In genomic region chr16:75311383-75311938, GRCh38 we compare ENCODE assay signal across 31 cellular contexts.
DNase-seq lines count a peak whose midpoint lies in the region; TF ChIP-seq lines count a peak whose summit lies in the region.
"Had no signal": no experiment of that assay in that cellular context is flagged by ENCODE, and none has a peak within 500 bp of the region (broad histone marks: within the 10 kb centered on the region; RNA-seq: fewer than 3 reads in every experiment).

No MANE protein-coding gene starts in this region.

- intact Hi-C loops in CD4-positive, alpha-beta memory T cell (cut with micrococcal nuclease), result no loop called here

- no peaks in the 10 kb centered on the region for H3K9me3 Mint-ChIP-seq in CD4-positive, alpha-beta memory T cell
- H3K9me3 Mint-ChIP-seq: activated naive CD8-positive, alpha-beta T cell treated with anti-CD3 and anti-CD28 coated beads, Interleukin-2, amount 10 ng/mL, durations not matched to agents 7 days and 5 days; CD8-positive, alpha-beta memory T cell; effector memory CD8-positive, alpha-beta T cell; H9; memory B cell; neural progenitor cell; stimulated activated naive B cell treated with anti-CD40 and anti-IgM and Interleukin-4, amounts not matched to agents 10 μg/mL and 1 μg/mL and 100 μg/mL, for 72 hours; T-helper 1 cell treated with Interleukin-12 subunit alpha and Interleukin-12 subunit beta and Interleukin-4 antibody, amounts not matched to agents 30 μg/mL and 1 μg/mL, for 36 hours had no signal

- no peak overlapping the region for H3K4me3 ChIP-seq in AG10803 (ENCODE audit: low read length)
- no peak overlapping the region for H3K4me3 ChIP-seq in coronary artery
- no peak overlapping the region for H3K4me3 ChIP-seq in osteoblast (ENCODE audit: insufficient read depth, low read length)
- no peak overlapping the region for H3K4me3 ChIP-seq in CD4-positive, alpha-beta memory T cell (ENCODE audit: low read length in 2 of 2)
- H3K4me3 ChIP-seq: body of pancreas, gastrocnemius medialis, MG63, neural progenitor cell, right atrium auricular region, thyroid gland had no signal

- peaks cover 4 to 16% (median 9%) of the 10 kb centered on the region in 4 donors for H3K4me1 Mint-ChIP-seq in CD4-positive, alpha-beta memory T cell
- H3K4me1 Mint-ChIP-seq: memory B cell had no signal

- no peaks in the 10 kb centered on the region for H3K9me3 ChIP-seq in osteoblast (ENCODE audit: low read depth, low read length)
- no peaks in the 10 kb centered on the region for H3K9me3 ChIP-seq in CD4-positive, alpha-beta memory T cell (ENCODE audit: control insufficient read depth in 1 of 2, low read length in 2 of 2)
- H3K9me3 ChIP-seq: body of pancreas, gastrocnemius medialis, MG63, right atrium auricular region, thyroid gland had no signal

- no peak for TF ChIP-seq CTCF in AG10803 (conservative IDR thresholded peaks at IDR 0.05; ENCODE audit: low read length)
- TF ChIP-seq CTCF in coronary artery (IDR thresholded peaks at IDR 0.05), result no peak
- TF ChIP-seq CTCF in osteoblast (IDR thresholded peaks at IDR 0.05; ENCODE audit: extremely low read depth, low read depth, low read length), result no peak

- no peak overlapping the region for H3K27ac Mint-ChIP-seq in CD4-positive, alpha-beta memory T cell
- H3K27ac Mint-ChIP-seq: activated CD8-positive, alpha-beta T cell treated with anti-CD3 and anti-CD28 coated beads, Interleukin-2, amount 10 ng/mL, durations not matched to agents 7 days and 5 days; activated naive CD8-positive, alpha-beta T cell treated with anti-CD3 and anti-CD28 coated beads, Interleukin-2, amount 10 ng/mL, durations not matched to agents 7 days and 5 days; CD8-positive, alpha-beta memory T cell; effector memory CD8-positive, alpha-beta T cell; memory B cell; neural progenitor cell; stimulated activated naive B cell treated with anti-CD40 and anti-IgM and Interleukin-4, amounts not matched to agents 10 μg/mL and 1 μg/mL and 100 μg/mL, for 72 hours; T-helper 1 cell treated with Interleukin-12 subunit alpha and Interleukin-12 subunit beta and Interleukin-4 antibody, amounts not matched to agents 30 μg/mL and 1 μg/mL, for 36 hours had no signal

- no peaks in the 10 kb centered on the region for H4K20me1 ChIP-seq in osteoblast (ENCODE audit: insufficient read depth, low read length)

- H3K4me2 ChIP-seq in osteoblast (ENCODE audit: insufficient read depth, low read length), result no peak overlapping the region
- H3K4me2 ChIP-seq: neural progenitor cell had no signal

- no peaks in the 10 kb centered on the region for H3K27me3 Mint-ChIP-seq in CD4-positive, alpha-beta memory T cell
- H3K27me3 Mint-ChIP-seq: CD8-positive, alpha-beta memory T cell; effector memory CD8-positive, alpha-beta T cell had no signal

- H3K27ac ChIP-seq in coronary artery (peak overlapping the region; percentile 52 to 68), osteoblast (ENCODE audit: low read depth, low read length) (peak overlapping the region; percentile 28)
- no peak overlapping the region for H3K27ac ChIP-seq in CD4-positive, alpha-beta memory T cell (ENCODE audit: low read depth, low read length)
- H3K27ac ChIP-seq: body of pancreas, gastrocnemius medialis, neural progenitor cell, right atrium auricular region, RWPE1 had no signal

- peaks cover 2% of the 10 kb centered on the region for H3K79me2 ChIP-seq in osteoblast (ENCODE audit: insufficient read depth, low read length)

- POLR2A ChIA-PET in CD4-positive, alpha-beta memory T cell (lab: Charles Lee; ENCODE audit: partially characterized antibody), result no interaction called here

- no peaks in the 10 kb centered on the region for H3K27me3 ChIP-seq in osteoblast (ENCODE audit: insufficient read depth, low read length)
- H3K27me3 ChIP-seq in CD4-positive, alpha-beta memory T cell (ENCODE audit: insufficient read depth, low read length), result no peaks in the 10 kb centered on the region
- H3K27me3 ChIP-seq: body of pancreas, gastrocnemius medialis, MG63, neural progenitor cell, right atrium auricular region, thyroid gland had no signal

- H3K36me3 ChIP-seq in osteoblast (ENCODE audit: insufficient read depth, low read length), result no peaks in the 10 kb centered on the region
- no peaks in the 10 kb centered on the region for H3K36me3 ChIP-seq in CD4-positive, alpha-beta memory T cell (ENCODE audit: insufficient read depth, low read length)
- H3K36me3 ChIP-seq: gastrocnemius medialis, MG63, neural progenitor cell, right atrium auricular region, thyroid gland had no signal

- CTCF ChIA-PET in CD4-positive, alpha-beta memory T cell (lab: Charles Lee; ENCODE audit: partially characterized antibody), result interaction anchor here (0.7 to 2.5 kb wide), 3 partner anchors 78 to 441 kb away, joined by 3 to 8 read pairs (median 6); no protein-coding TSS in a partner anchor

- H3K4me1 ChIP-seq in osteoblast (ENCODE audit: insufficient read depth, low read length), result peaks cover 15% of the 10 kb centered on the region
- no peaks in the 10 kb centered on the region for H3K4me1 ChIP-seq in CD4-positive, alpha-beta memory T cell (ENCODE audit: insufficient read depth, low read length)

- DNase-seq in AG10803 (ENCODE audit: low read depth) (peak; percentile 72), HS-27A (ENCODE audit: low read depth) (peak; percentile 17), coronary artery (ENCODE audit: low spot score) (no peak), osteoblast (ENCODE audit: insufficient read length, low spot score, missing footprints) (peak; percentile 57)
- no peak for DNase-seq in CD4-positive, alpha-beta memory T cell
- no peak for DNase-seq in activated T-cell treated with anti-CD3 and anti-CD28 coated beads, Interleukin-2, amount 50 U/mL, for 48 hours
- DNase-seq in activated CD8-positive, alpha-beta memory T cell treated with anti-CD3 and anti-CD28 coated beads, Interleukin-2, amount 50 U/mL, for 4 hours, result no peak
- no peak for DNase-seq in stimulated activated naive CD4-positive, alpha-beta T cell treated with Interleukin-2 at 50 U/mL for 16 hours (lab: John Stamatoyannopoulos, UW)
- DNase-seq: activated CD8-positive, alpha-beta T cell treated with anti-CD3 and anti-CD28 coated beads, Interleukin-2, amount 10 ng/mL, durations not matched to agents 7 days and 5 days; activated gamma-delta T cell; activated naive CD8-positive, alpha-beta T cell treated with anti-CD3 and anti-CD28 coated beads, Interleukin-2, amount 10 ng/mL, durations not matched to agents 7 days and 5 days; body of pancreas; CD8-positive, alpha-beta memory T cell; DMS153; effector memory CD8-positive, alpha-beta T cell; erythroblast; gastrocnemius medialis; H9; KG1; MG63; NCI-H1417 treated with DMSO at 0.1 percent for 48 hours; NCI-H2081 treated with DMSO at 0.1 percent for 48 hours; NCI-H345; stimulated activated CD4-positive, alpha-beta T cell treated with anti-CD3 and anti-CD28 coated beads, Interleukin-4, amount 100 ng/mL, for 4 hours; stimulated activated naive B cell treated with anti-CD40 and anti-IgM and Interleukin-4, amounts not matched to agents 10 μg/mL and 1 μg/mL and 100 μg/mL, for 72 hours; thyroid gland had no signal

- no peak overlapping the region for H3K4me3 Mint-ChIP-seq in CD4-positive, alpha-beta memory T cell
- H3K4me3 Mint-ChIP-seq: activated CD8-positive, alpha-beta T cell treated with anti-CD3 and anti-CD28 coated beads, Interleukin-2, amount 10 ng/mL, durations not matched to agents 7 days and 5 days; activated naive CD8-positive, alpha-beta T cell treated with anti-CD3 and anti-CD28 coated beads, Interleukin-2, amount 10 ng/mL, durations not matched to agents 7 days and 5 days; CD8-positive, alpha-beta memory T cell; effector memory CD8-positive, alpha-beta T cell; H9; memory B cell; neural progenitor cell; stimulated activated naive B cell treated with anti-CD40 and anti-IgM and Interleukin-4, amounts not matched to agents 10 μg/mL and 1 μg/mL and 100 μg/mL, for 72 hours; T-helper 1 cell treated with Interleukin-12 subunit alpha and Interleukin-12 subunit beta and Interleukin-4 antibody, amounts not matched to agents 30 μg/mL and 1 μg/mL, for 36 hours had no signal

- H2AFZ ChIP-seq in osteoblast (ENCODE audit: low read length), result no peak overlapping the region
- H2AFZ ChIP-seq: neural progenitor cell had no signal

- H3K36me3 Mint-ChIP-seq in CD4-positive, alpha-beta memory T cell, result peaks cover 9 to 40% of the 10 kb centered on the region in 2 donors

Comparison
In these comparisons a context has a peak if more than half of its experiments do, and no peak if none do; other contexts are left out.
1. DNase-seq: peak in AG10803 (single experiment), HS-27A (single experiment) and osteoblast (single experiment); none in coronary artery (single experiment), CD4-positive, alpha-beta memory T cell (0 of 5), activated T-cell treated with anti-CD3 and anti-CD28 coated beads, Interleukin-2, amount 50 U/mL, for 48 hours (0 of 2), activated CD8-positive, alpha-beta memory T cell treated with anti-CD3 and anti-CD28 coated beads, Interleukin-2, amount 50 U/mL, for 4 hours (single experiment) and stimulated activated naive CD4-positive, alpha-beta T cell treated with Interleukin-2 at 50 U/mL for 16 hours (single experiment).